ENCODE assay signal across 9 cellular contexts in the genomic region with DNA sequence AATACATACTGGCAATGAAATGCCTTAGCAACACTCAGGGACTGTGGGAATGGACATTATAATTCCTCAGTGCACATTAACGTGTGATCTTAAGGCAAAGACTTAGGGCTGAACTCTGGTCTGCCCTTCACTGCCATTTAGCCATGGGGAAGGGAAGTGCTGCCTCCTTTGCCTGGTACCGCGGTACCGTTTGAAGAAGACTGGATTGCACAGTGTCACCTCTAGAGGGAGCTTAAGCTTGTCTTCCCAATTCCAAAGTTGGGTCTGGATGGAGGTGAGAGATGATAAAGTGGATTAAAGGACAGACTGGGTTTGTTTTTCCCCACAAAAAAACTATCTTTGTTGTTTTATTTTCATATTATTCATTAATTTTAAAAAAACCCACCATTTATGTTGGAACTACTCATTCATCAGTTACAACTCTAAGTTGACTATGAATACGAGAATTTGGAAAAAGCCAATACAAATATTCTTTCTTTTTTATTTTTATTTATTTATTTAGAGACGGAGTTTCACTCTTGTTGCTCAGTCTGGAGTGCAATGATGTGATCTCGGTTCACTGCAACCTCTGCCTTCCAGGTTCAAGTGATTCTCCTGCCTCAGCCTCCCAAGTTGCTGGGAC.
DNase-seq lines count a peak whose midpoint lies in the region; ATAC-seq, FAIRE-seq and TF ChIP-seq lines count a peak whose summit lies in the region.
"Had no signal": no experiment of that assay in that cellular context is flagged by ENCODE, and none has a peak within 500 bp of the region (broad histone marks: within the 10 kb centered on the region; RNA-seq: fewer than 3 reads in every experiment).

No MANE protein-coding gene starts in this region.

- peak; percentile 92 for ATAC-seq in HepG2
- ATAC-seq in GM21381 (IDR thresholded peaks at IDR 0.05; ENCODE audit: unreplicated experiment): no peak
- ATAC-seq in GM21526 (IDR thresholded peaks at IDR 0.05; ENCODE audit: low FRiP score, unreplicated experiment): no peak

- H3K9me3 Mint-ChIP-seq in brain: peaks cover 0 to 2% (median 0%) of the 10 kb centered on the region in 5 experiments

- WGBS in HepG2 (ENCODE audit: low lambda C conversion rate): 0% methylated on average over 7 of the region's 7 CpGs

- DNase-seq in ELR (ENCODE audit: low read depth) (peak; percentile 42), M059J (ENCODE audit: low read depth) (peak; percentile 9), HepG2 (ENCODE audit: low spot score) (peak; percentile 37), NCI-H1048 (lab: John Stamatoyannopoulos, UW) (no peak)
- no peak for DNase-seq in activated CD4-positive, CD25-positive, alpha-beta regulatory T cell (lab: John Stamatoyannopoulos, UW)

- no peak for TF ChIP-seq RAD21 in HepG2 (CRISPR knock-in tag; IDR thresholded peaks at IDR 0.05)

- POLR2A ChIA-PET in HepG2 (lab: Yijun Ruan, JAX): no interaction called here

- H3K79me2 ChIP-seq in HepG2 (ENCODE audit: insufficient read depth, low read length): no peaks in the 10 kb centered on the region

- H3K4me1 Mint-ChIP-seq in brain: no peaks in the 10 kb centered on the region

- TF ChIP-seq EP300 in HepG2 (IDR thresholded peaks at IDR 0.05; ENCODE audit: low read depth in 2 of 2, low read length in 2 of 2) (no peak), HepG2 (CRISPR knock-in tag; IDR thresholded peaks at IDR 0.05; ENCODE audit: borderline replicate concordance) (no peak)

- no peak overlapping the region for H3K27ac ChIP-seq in HepG2 (ENCODE audit: extremely low read length, insufficient read depth, low read length)
- H3K27ac ChIP-seq: neutrophil had no signal

- no peaks in the 10 kb centered on the region for H3K4me1 ChIP-seq in HepG2 (ENCODE audit: insufficient read depth, low read length)

- 0 out of 5 replicates have a peak, but pooled peaks cover 0 to 4% of the 10 kb centered on the region in 2 experiments for H3K27me3 ChIP-seq in HepG2 (ENCODE audit: control insufficient read depth in 1 of 2, insufficient read depth in 2 of 2, low read length in 2 of 2)
- H3K27me3 ChIP-seq: neutrophil had no signal

- H4K20me1 ChIP-seq in HepG2 (ENCODE audit: insufficient read depth, low read length): no peaks in the 10 kb centered on the region

- TF ChIP-seq POLR2A in HepG2 (IDR thresholded peaks at IDR 0.05; ENCODE audit: insufficient read depth in 1 of 2, low read depth in 2 of 2, low read length in 2 of 2): no peak

- H3K9me3 ChIP-seq in HepG2 (ENCODE audit: low read length): no peaks in the 10 kb centered on the region
- H3K9me3 ChIP-seq: neutrophil had no signal

- peaks cover 4% of the 10 kb centered on the region for H3K27me3 Mint-ChIP-seq in brain

- FAIRE-seq in HepG2 (lab: Jason Lieb, UNC): peak; percentile 68

- CTCF ChIA-PET in HepG2 (lab: Yijun Ruan, JAX; ENCODE audit: low intra/inter-chr PET ratio, low total read pairs): interaction anchor here (0.8 kb wide), 1 partner anchor 232 kb away, joined by 5 read pairs; no protein-coding TSS in a partner anchor

- no TSS peak for BruUV-seq in HepG2 (replicated peaks; lab: Mats Ljungman, UMichigan)

- no peak overlapping the region for H3K4me3 ChIP-seq in HepG2 (replicated peaks in 1 of 3; ENCODE audit: insufficient read depth in 1 of 3, low read depth in 2 of 3, low read length in 3 of 3)

- H3K4me2 ChIP-seq in HepG2 (ENCODE audit: low read depth, low read length): no peak overlapping the region

- no peak overlapping the region for H2AFZ ChIP-seq in HepG2 (ENCODE audit: low read length)

- H3K36me3 ChIP-seq in HepG2 (replicated peaks in 1 of 2; ENCODE audit: control insufficient read depth in 1 of 2, insufficient read depth in 2 of 2, low read length in 2 of 2): no peaks in the 10 kb centered on the region
- H3K36me3 ChIP-seq: neutrophil had no signal

- in situ Hi-C loops in HepG2 (cut with HindIII; ENCODE audit: extremely low pct_ligation_motif_present, low pct_unique_long_range_greater_than_20kb): no loop called here

- no peak overlapping the region for H3K9ac ChIP-seq in HepG2 (ENCODE audit: insufficient read depth, low read depth, low read length)

- H3K36me3 Mint-ChIP-seq in brain: no peaks in the 10 kb centered on the region

- no peak overlapping the region for H3K27ac Mint-ChIP-seq in brain

- TF ChIP-seq CTCF in brain (conservative IDR thresholded peaks at IDR 0.05) (peak; percentile 42 to 65), HepG2 (CRISPR knock-in tag; IDR thresholded peaks at IDR 0.05) (peak; percentile 80)

- H3K4me3 Mint-ChIP-seq in brain: no peak overlapping the region

- intact Hi-C loops in HepG2 (cut with micrococcal nuclease; ENCODE audit: unreplicated experiment): loop anchor here (2.0 kb wide), 1 partner anchor 103 kb away; no protein-coding TSS in a partner anchor

TF ChIP-seq in HepG2, 621 proteins besides CTCF, POLR2A, EP300 and RAD21:
- no peak for TF ChIP-seq THAP9 (CRISPR knock-in tag; IDR thresholded peaks at IDR 0.05; ENCODE audit: borderline replicate concordance)
- TF ChIP-seq TCF7 (IDR thresholded peaks at IDR 0.05; ENCODE audit: low read depth): peak; percentile 30; the same call in 1 of the 2 replicates
- TF ChIP-seq, protein P1, sequence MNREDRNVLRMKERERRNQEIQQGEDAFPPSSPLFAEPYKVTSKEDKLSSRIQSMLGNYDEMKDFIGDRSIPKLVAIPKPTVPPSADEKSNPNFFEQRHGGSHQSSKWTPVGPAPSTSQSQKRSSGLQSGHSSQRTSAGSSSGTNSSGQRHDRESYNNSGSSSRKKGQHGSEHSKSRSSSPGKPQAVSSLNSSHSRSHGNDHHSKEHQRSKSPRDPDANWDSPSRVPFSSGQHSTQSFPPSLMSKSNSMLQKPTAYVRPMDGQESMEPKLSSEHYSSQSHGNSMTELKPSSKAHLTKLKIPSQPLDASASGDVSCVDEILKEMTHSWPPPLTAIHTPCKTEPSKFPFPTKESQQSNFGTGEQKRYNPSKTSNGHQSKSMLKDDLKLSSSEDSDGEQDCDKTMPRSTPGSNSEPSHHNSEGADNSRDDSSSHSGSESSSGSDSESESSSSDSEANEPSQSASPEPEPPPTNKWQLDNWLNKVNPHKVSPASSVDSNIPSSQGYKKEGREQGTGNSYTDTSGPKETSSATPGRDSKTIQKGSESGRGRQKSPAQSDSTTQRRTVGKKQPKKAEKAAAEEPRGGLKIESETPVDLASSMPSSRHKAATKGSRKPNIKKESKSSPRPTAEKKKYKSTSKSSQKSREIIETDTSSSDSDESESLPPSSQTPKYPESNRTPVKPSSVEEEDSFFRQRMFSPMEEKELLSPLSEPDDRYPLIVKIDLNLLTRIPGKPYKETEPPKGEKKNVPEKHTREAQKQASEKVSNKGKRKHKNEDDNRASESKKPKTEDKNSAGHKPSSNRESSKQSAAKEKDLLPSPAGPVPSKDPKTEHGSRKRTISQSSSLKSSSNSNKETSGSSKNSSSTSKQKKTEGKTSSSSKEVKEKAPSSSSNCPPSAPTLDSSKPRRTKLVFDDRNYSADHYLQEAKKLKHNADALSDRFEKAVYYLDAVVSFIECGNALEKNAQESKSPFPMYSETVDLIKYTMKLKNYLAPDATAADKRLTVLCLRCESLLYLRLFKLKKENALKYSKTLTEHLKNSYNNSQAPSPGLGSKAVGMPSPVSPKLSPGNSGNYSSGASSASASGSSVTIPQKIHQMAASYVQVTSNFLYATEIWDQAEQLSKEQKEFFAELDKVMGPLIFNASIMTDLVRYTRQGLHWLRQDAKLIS (CRISPR knock-in tag; IDR thresholded peaks at IDR 0.05): no peak
- TF ChIP-seq TEAD3 (CRISPR knock-in tag; optimal IDR thresholded peaks at IDR 0.05; ENCODE audit: borderline replicate concordance): peak; percentile 19
- TF ChIP-seq STAG1 (CRISPR knock-in tag; IDR thresholded peaks at IDR 0.05): peak; percentile 63
TF ChIP-seq in HepG2: peak in this region for 3.

Comparison
In these comparisons a context has a peak if more than half of its experiments do, and no peak if none do; other contexts are left out.
1. DNase-seq: peak in ELR (single experiment), M059J (single experiment) and HepG2 (single experiment); none in NCI-H1048 (single experiment) and activated CD4-positive, CD25-positive, alpha-beta regulatory T cell (0 of 4).